Comparison of ENCODE assay signal across 8 cellular contexts in the genomic region with DNA sequence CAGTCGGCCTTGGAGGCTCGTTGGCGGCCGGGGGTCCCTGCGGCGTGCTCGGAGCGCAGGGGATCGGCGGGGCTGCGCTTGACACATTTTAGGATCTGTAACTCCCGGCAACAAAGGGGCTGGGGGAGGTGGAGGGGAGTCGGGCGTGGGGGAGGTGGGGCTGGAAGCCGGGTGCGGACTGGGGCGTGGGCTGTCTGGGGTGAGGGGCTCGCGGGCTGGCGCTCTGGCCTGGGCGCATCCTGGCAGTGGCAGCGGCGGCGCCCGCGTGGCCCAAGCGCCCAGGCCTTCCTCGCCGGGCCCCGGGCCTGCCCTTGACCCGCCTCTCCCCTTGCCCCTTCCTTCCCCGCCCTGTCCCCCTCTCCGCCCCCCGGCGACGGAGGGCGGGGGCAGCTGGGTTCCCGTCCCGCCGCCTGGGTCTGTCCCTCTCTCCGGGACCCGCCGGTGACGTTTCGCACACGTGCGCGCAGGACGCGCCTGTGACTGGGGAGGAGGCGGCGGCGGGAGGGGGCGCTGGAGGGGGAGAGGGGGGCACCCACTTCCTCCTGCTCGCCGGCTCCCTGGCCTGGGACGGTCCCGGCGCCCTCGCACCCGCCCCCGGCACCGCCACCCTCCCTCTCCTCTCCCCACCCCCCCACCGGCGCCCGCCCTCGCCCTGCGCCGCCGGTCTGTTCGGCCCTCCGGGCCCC. TPM values are rescaled to one million over a fixed set of nuclear protein-coding genes. Genes with fewer than 3 reads are reported as not detected.
A peak's percentile ranks its signal among the peaks of the same experiment; 100 is the strongest.
DNase-seq lines count a peak whose midpoint lies in the region; ATAC-seq and TF ChIP-seq lines count a peak whose summit lies in the region.

No MANE protein-coding gene starts in this region.

- H3K9me3 ChIP-seq in OCI-LY1 (ENCODE audit: low read length) (no peaks in the 10 kb centered on the region), mucosa of descending colon (no peaks in the 10 kb centered on the region)

- no peaks in the 10 kb centered on the region for H3F3A ChIP-seq in OCI-LY1 (ENCODE audit: insufficient read depth, low read length)

- H3K36me3 ChIP-seq in OCI-LY1 (ENCODE audit: insufficient read depth, low read length) (peaks cover 26% of the 10 kb centered on the region), mucosa of descending colon (ENCODE audit: low read depth) (peaks cover 6% of the 10 kb centered on the region)

- H3K27me3 ChIP-seq in OCI-LY1 (ENCODE audit: insufficient read depth, low read length): no peaks in the 10 kb centered on the region

- H2AFZ ChIP-seq in OCI-LY1 (ENCODE audit: low read length): no peak overlapping the region

- H3K79me2 ChIP-seq in OCI-LY1 (ENCODE audit: insufficient read depth, low read length): peaks cover 32% of the 10 kb centered on the region

- peak overlapping the region; percentile 74 for H3K4me3 ChIP-seq in OCI-LY1 (ENCODE audit: low read depth, low read length, poor library complexity, severe bottlenecking)
- H3K4me3 ChIP-seq in mucosa of descending colon: peak overlapping the region; percentile 46

- DNase-seq in COLO829 (ENCODE audit: low spot score) (peak; percentile 66), HPDE6-E6E7 (ENCODE audit: extremely low spot score) (peak; percentile 44), epidermal melanocyte (ENCODE audit: insufficient read length, low spot score) (peak; percentile 50), mucosa of descending colon (peak; percentile 87 to 96 (median 94))
- DNase-seq in activated CD8-positive, alpha-beta memory T cell treated with anti-CD3 and anti-CD28 coated beads, Interleukin-2, amount 50 U/mL, for 48 hours: peak; percentile 93
- DNase-seq in stimulated activated CD8-positive, alpha-beta memory T cell treated with anti-CD3 and anti-CD28 coated beads, Interleukin-4, amount 100 ng/mL, for 1 hour (ENCODE audit: low read depth in 2 of 2, low spot score in 1 of 2): peak; percentile 62 to 70

- H3K4me1 ChIP-seq in OCI-LY1 (ENCODE audit: insufficient read depth, low read length, severe bottlenecking) (peaks cover 36% of the 10 kb centered on the region), mucosa of descending colon (ENCODE audit: low read depth) (peaks cover 13% of the 10 kb centered on the region)

- TF ChIP-seq CTCF in OCI-LY1 (IDR thresholded peaks at IDR 0.05; ENCODE audit: low read length) (no peak), mucosa of descending colon (IDR thresholded peaks at IDR 0.05) (no peak)

- ATAC-seq in GM19467 (IDR thresholded peaks at IDR 0.05; ENCODE audit: unreplicated experiment): peak; percentile 52
- ATAC-seq in mucosa of descending colon: peak; percentile 67

- H3K27ac ChIP-seq in OCI-LY1 (ENCODE audit: low read depth, low read length, poor library complexity, severe bottlenecking): peak overlapping the region; percentile 93

- intact Hi-C loops in mucosa of descending colon (cut with DNase I, micrococcal nuclease): no loop called here

- peak overlapping the region; percentile 92 for H3K9ac ChIP-seq in OCI-LY1 (ENCODE audit: low read length)

- peak overlapping the region; percentile 91 for H3K4me2 ChIP-seq in OCI-LY1 (ENCODE audit: low read length)

- H4K20me1 ChIP-seq in OCI-LY1 (ENCODE audit: insufficient read depth, low read length): no peaks in the 10 kb centered on the region

- no peaks in the 10 kb centered on the region for H3K9me2 ChIP-seq in OCI-LY1 (ENCODE audit: low read depth, low read length)

RNA-seq across cellular contexts. Expression of a gene that starts 1.5 kb away (rescaled TPM):
- total RNA-seq in mucosa of descending colon: 10 to 100 TPM in 1 of 3 donors, 1 to 10 TPM in 2; 7.6 to 10.0 (median 7.9) TPM

Comparison
In these comparisons a context has a peak if more than half of its experiments do, and no peak if none do; other contexts are left out.
1. Peak in every context shown above with its lines: DNase-seq, ATAC-seq, H3K4me3 ChIP-seq and H3K27ac ChIP-seq.
2. DNase-seq: peak in every context shown above with its lines; median percentile 94 in mucosa of descending colon; 93 in activated CD8-positive, alpha-beta memory T cell treated with anti-CD3 and anti-CD28 coated beads, Interleukin-2, amount 50 U/mL, for 48 hours; 66 in COLO829; 66 in stimulated activated CD8-positive, alpha-beta memory T cell treated with anti-CD3 and anti-CD28 coated beads, Interleukin-4, amount 100 ng/mL, for 1 hour; 50 in epidermal melanocyte; 44 in HPDE6-E6E7.